Comparison of ENCODE assay signal across 20 cellular contexts in the genomic region with DNA sequence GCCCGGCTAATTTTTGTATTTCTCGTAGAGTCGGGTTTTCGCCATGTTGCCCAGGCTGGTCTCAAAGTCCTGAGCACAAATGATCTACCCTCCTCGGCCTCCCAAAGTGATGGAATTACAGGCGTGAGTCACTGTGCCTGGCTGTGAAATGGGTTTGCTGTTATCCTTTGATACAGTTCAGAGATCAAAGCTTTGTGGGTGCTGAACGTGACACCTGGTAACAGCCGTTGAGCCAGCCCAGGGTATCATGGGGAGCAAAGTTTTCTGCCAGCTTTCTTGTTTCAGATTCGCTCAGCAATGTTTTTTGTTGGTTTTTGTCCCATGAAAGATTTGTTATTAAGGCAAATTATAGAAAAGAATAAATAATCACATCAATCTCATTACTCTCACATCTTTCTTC.
DNase-seq lines count a peak whose midpoint lies in the region; ATAC-seq, FAIRE-seq and TF ChIP-seq lines count a peak whose summit lies in the region.
"Had no signal": no experiment of that assay in that cellular context is flagged by ENCODE, and none has a peak within 500 bp of the region (broad histone marks: within the 10 kb centered on the region; RNA-seq: fewer than 3 reads in every experiment).

No MANE protein-coding gene starts in this region.

- WGBS in suprapubic skin = 93% methylated on average over 9 of the region's 9 CpGs

- CTCF ChIA-PET in OCI-LY7 (lab: Charles Lee; ENCODE audit: unreplicated experiment) = no interaction called here

- no peak overlapping the region for H3K27ac ChIP-seq in DND-41 (ENCODE audit: low read length)
- H3K27ac ChIP-seq in OCI-LY7 (ENCODE audit: low read depth, low read length, poor library complexity, severe bottlenecking) = no peak overlapping the region
- H3K27ac ChIP-seq in suprapubic skin = no peak overlapping the region
- H3K27ac ChIP-seq: 22Rv1; A549; BLaER1 treated with 17β-estradiol and CSF1 and Interleukin-3, amounts not matched to agents 10 nM and 100 nM; C4-2B had no signal

- H3K79me2 ChIP-seq in DND-41 (ENCODE audit: insufficient read depth, low read length) = no peaks in the 10 kb centered on the region
- no peaks in the 10 kb centered on the region for H3K79me2 ChIP-seq in OCI-LY7 (ENCODE audit: insufficient read depth, low read depth, low read length)

- H3K9me2 ChIP-seq in OCI-LY7 (ENCODE audit: insufficient read depth, low read length) = no peaks in the 10 kb centered on the region

- no TSS peak for BruUV-seq in OCI-LY7 (replicated peaks; lab: Mats Ljungman, UMichigan)

- FAIRE-seq in GM12892 (lab: Jason Lieb, UNC) (no peak), HTR-8/SVneo (lab: Jason Lieb, UNC) (no peak)
- FAIRE-seq: A549, D721Med, GM19239 had no signal

- DNase-seq in DND-41 (peak; percentile 3), OCI-LY7 (ENCODE audit: low spot score) (peak; percentile 2), GM12892 (ENCODE audit: insufficient read length) (no peak), HTR-8/SVneo (ENCODE audit: insufficient read length, low spot score) (no peak), suprapubic skin (ENCODE audit: low spot score in 2 of 2) (no peak)
- DNase-seq in Jurkat, Clone E6-1 (ENCODE audit: low read depth, low spot score) = peak; percentile 87
- DNase-seq: AML-193; Caco-2; Calu3; CD4-positive, alpha-beta T cell; CD8-positive, alpha-beta T cell; DMS79 treated with DMSO at 0.1 percent for 48 hours; EL; GDM1 had no signal

- H4K20me1 ChIP-seq in DND-41 (ENCODE audit: insufficient read depth, low read length) = no peaks in the 10 kb centered on the region
- no peaks in the 10 kb centered on the region for H4K20me1 ChIP-seq in OCI-LY7 (ENCODE audit: insufficient read depth, low read length)
- H4K20me1 ChIP-seq: BLaER1 treated with 17β-estradiol and CSF1 and Interleukin-3, amounts not matched to agents 10 nM and 100 nM had no signal

- POLR2A ChIA-PET in OCI-LY7 (lab: Charles Lee) = no interaction called here

- TF ChIP-seq EP300 in suprapubic skin (IDR thresholded peaks at IDR 0.05) = no peak

- no peaks in the 10 kb centered on the region for H3K4me1 ChIP-seq in DND-41 (ENCODE audit: insufficient read depth, low read length)
- no peaks in the 10 kb centered on the region for H3K4me1 ChIP-seq in OCI-LY7 (ENCODE audit: insufficient read depth, low read length, poor library complexity, severe bottlenecking)
- H3K4me1 ChIP-seq in suprapubic skin = no peaks in the 10 kb centered on the region
- H3K4me1 ChIP-seq: A549; BLaER1 treated with 17β-estradiol and CSF1 and Interleukin-3, amounts not matched to agents 10 nM and 100 nM; Caco-2 had no signal

- no peaks in the 10 kb centered on the region for H3K9me3 ChIP-seq in DND-41 (ENCODE audit: insufficient read depth, low read length, severe bottlenecking)
- H3K9me3 ChIP-seq in OCI-LY7 (ENCODE audit: low read length) = no peaks in the 10 kb centered on the region
- no peaks in the 10 kb centered on the region for H3K9me3 ChIP-seq in suprapubic skin
- H3K9me3 ChIP-seq: A549; BLaER1 treated with 17β-estradiol and CSF1 and Interleukin-3, amounts not matched to agents 10 nM and 100 nM; Caco-2 had no signal

- H3K27me3 ChIP-seq in DND-41 (ENCODE audit: insufficient read depth, low read length, poor library complexity) (no peaks in the 10 kb centered on the region), suprapubic skin (no peaks in the 10 kb centered on the region)
- H3K27me3 ChIP-seq: BLaER1 treated with 17β-estradiol and CSF1 and Interleukin-3, amounts not matched to agents 10 nM and 100 nM had no signal

- H3K9ac ChIP-seq in DND-41 (ENCODE audit: low read depth, low read length) = no peak overlapping the region
- H3K9ac ChIP-seq: BLaER1 treated with 17β-estradiol and CSF1 and Interleukin-3, amounts not matched to agents 10 nM and 100 nM had no signal

- H3K4me2 ChIP-seq in DND-41 (ENCODE audit: insufficient read depth, low read length) (no peak overlapping the region), OCI-LY7 (ENCODE audit: low read length) (no peak overlapping the region)
- H3K4me2 ChIP-seq: A549; BLaER1 treated with 17β-estradiol and CSF1 and Interleukin-3, amounts not matched to agents 10 nM and 100 nM had no signal

- no peak for TF ChIP-seq CTCF in DND-41 (IDR thresholded peaks at IDR 0.05; ENCODE audit: borderline replicate concordance, extremely low read depth, low read length, poor library complexity, severe bottlenecking)
- TF ChIP-seq CTCF in OCI-LY7 (conservative IDR thresholded peaks at IDR 0.05; ENCODE audit: low read length) = no peak
- TF ChIP-seq CTCF in suprapubic skin (IDR thresholded peaks at IDR 0.05) = no peak

- ATAC-seq in DND-41 (ENCODE audit: insufficient read depth, low read depth) = no peak
- ATAC-seq: A549; CD8-positive, alpha-beta T cell had no signal

- no peaks in the 10 kb centered on the region for H3K36me3 ChIP-seq in DND-41 (ENCODE audit: insufficient read depth, low read length)
- no peaks in the 10 kb centered on the region for H3K36me3 ChIP-seq in OCI-LY7 (ENCODE audit: insufficient read depth, low read length)
- no peaks in the 10 kb centered on the region for H3K36me3 ChIP-seq in suprapubic skin
- H3K36me3 ChIP-seq: BLaER1 treated with 17β-estradiol and CSF1 and Interleukin-3, amounts not matched to agents 10 nM and 100 nM had no signal

- no peak overlapping the region for H2AFZ ChIP-seq in DND-41 (ENCODE audit: low read depth, low read length)
- H2AFZ ChIP-seq in OCI-LY7 (ENCODE audit: low read length) = no peak overlapping the region

- TF ChIP-seq POLR2A in GM12892 (IDR thresholded peaks at IDR 0.05; ENCODE audit: low read depth, low read length) (no peak), suprapubic skin (IDR thresholded peaks at IDR 0.05) (no peak)

- H3K4me3 ChIP-seq in DND-41 (ENCODE audit: low read depth in 1 of 2, low read length in 2 of 2) = no peak overlapping the region
- H3K4me3 ChIP-seq in Jurkat, Clone E6-1 (ENCODE audit: low read length) = peak overlapping the region; percentile 5; the same call in 1 of the 2 replicates
- H3K4me3 ChIP-seq in OCI-LY7 (ENCODE audit: low read depth, low read length, poor library complexity, severe bottlenecking) = no peak overlapping the region
- H3K4me3 ChIP-seq in suprapubic skin = no peak overlapping the region
- H3K4me3 ChIP-seq: A549; BLaER1 treated with 17β-estradiol and CSF1 and Interleukin-3, amounts not matched to agents 10 nM and 100 nM had no signal

- intact Hi-C loops in OCI-LY7 (cut with micrococcal nuclease; ENCODE audit: unreplicated experiment) = no loop called here

Comparison
In these comparisons a context has a peak if more than half of its experiments do, and no peak if none do; other contexts are left out.
1. DNase-seq: peak in DND-41 (single experiment), Jurkat, Clone E6-1 (single experiment) and OCI-LY7 (single experiment); none in GM12892 (single experiment), HTR-8/SVneo (single experiment) and suprapubic skin (0 of 2).